In genomic region chr2:217062774-217063173, GRCh38 we compare ENCODE assay signal across 21 cellular contexts.
"Had no signal": no experiment of that assay in that cellular context is flagged by ENCODE, and none has a peak within 500 bp of the region (broad histone marks: within the 10 kb centered on the region; RNA-seq: fewer than 3 reads in every experiment).

No MANE protein-coding gene starts in this region.

- H3K36me3 ChIP-seq: heart right ventricle, prostate gland, right lobe of liver, spleen, tibial artery, upper lobe of right lung had no signal

- DNase-seq: effector CD4-positive, alpha-beta T cell; heart right ventricle; kidney glomerular epithelial cell; mammary epithelial cell; mucosa of descending colon; naive thymus-derived CD8-positive, alpha-beta T cell; occipital lobe; right lobe of liver; spleen; stimulated activated CD4-positive, alpha-beta T cell treated with anti-CD3 and anti-CD28 coated beads, Interleukin-15, amount 100 ng/mL, for 24 hours; stimulated activated CD4-positive, alpha-beta T cell treated with anti-CD3 and anti-CD28 coated beads, Interleukin-1b, Interleukin-23, amount 100 ng/mL, for 48 hours; stimulated activated CD4-positive, alpha-beta T cell treated with anti-CD3 and anti-CD28 coated beads, Interleukin-4, amount 100 ng/mL, for 24 hours; tibial artery; upper lobe of right lung had no signal

- H3K36me3 Mint-ChIP-seq: naive thymus-derived CD8-positive, alpha-beta T cell; stimulated activated memory B cell treated with anti-CD40 and anti-IgM and Interleukin-4, amounts not matched to agents 10 μg/mL and 1 μg/mL and 100 μg/mL, for 72 hours had no signal

- H3K4me3 Mint-ChIP-seq: naive thymus-derived CD8-positive, alpha-beta T cell; stimulated activated memory B cell treated with anti-CD40 and anti-IgM and Interleukin-4, amounts not matched to agents 10 μg/mL and 1 μg/mL and 100 μg/mL, for 72 hours; stimulated activated naive CD8-positive, alpha-beta T cell treated with anti-CD3 and anti-CD28 coated beads, Interleukin-15, Interleukin-2, amounts not matched to agents 100 ng/mL and 50 ng/mL, for 24 hours had no signal

- H2AFZ ChIP-seq: parathyroid adenoma had no signal

- H3K4me1 Mint-ChIP-seq: naive thymus-derived CD8-positive, alpha-beta T cell; stimulated activated memory B cell treated with anti-CD40 and anti-IgM and Interleukin-4, amounts not matched to agents 10 μg/mL and 1 μg/mL and 100 μg/mL, for 72 hours had no signal

- H3K27ac Mint-ChIP-seq: naive thymus-derived CD8-positive, alpha-beta T cell; stimulated activated memory B cell treated with anti-CD40 and anti-IgM and Interleukin-4, amounts not matched to agents 10 μg/mL and 1 μg/mL and 100 μg/mL, for 72 hours; stimulated activated naive CD8-positive, alpha-beta T cell treated with anti-CD3 and anti-CD28 coated beads, Interleukin-15, Interleukin-2, amounts not matched to agents 100 ng/mL and 50 ng/mL, for 24 hours had no signal

- ATAC-seq: esophagus mucosa; heart right ventricle; left lobe of liver; mucosa of descending colon; naive thymus-derived CD8-positive, alpha-beta T cell; right lobe of liver; stimulated activated memory B cell treated with anti-CD40 and anti-IgM and Interleukin-4, amounts not matched to agents 10 μg/mL and 1 μg/mL and 100 μg/mL, for 72 hours; upper lobe of right lung had no signal

- H3K79me2 ChIP-seq: parathyroid adenoma had no signal

- H3K4me1 ChIP-seq: parathyroid adenoma, prostate gland, right lobe of liver, tibial artery, upper lobe of right lung had no signal

- H3K4me3 ChIP-seq: coronary artery, heart right ventricle, mucosa of descending colon, prostate gland, right lobe of liver, spleen, tibial artery, upper lobe of right lung had no signal

- H3K27ac ChIP-seq: coronary artery, parathyroid adenoma, prostate gland, right lobe of liver, spleen, tibial artery, upper lobe of right lung had no signal

- H3K9me3 Mint-ChIP-seq: stimulated activated memory B cell treated with anti-CD40 and anti-IgM and Interleukin-4, amounts not matched to agents 10 μg/mL and 1 μg/mL and 100 μg/mL, for 72 hours; stimulated activated naive CD8-positive, alpha-beta T cell treated with anti-CD3 and anti-CD28 coated beads, Interleukin-15, Interleukin-2, amounts not matched to agents 100 ng/mL and 50 ng/mL, for 24 hours had no signal

- H3K9me3 ChIP-seq: mucosa of descending colon, prostate gland, right lobe of liver, tibial artery, upper lobe of right lung had no signal

- H3K27me3 ChIP-seq: heart right ventricle, right lobe of liver, tibial artery, upper lobe of right lung had no signal
